ENCODE assay signal across 5 cellular contexts in genomic region chr5:55105976-55106375, GRCh38. TPM values are rescaled to one million over a fixed set of nuclear protein-coding genes. Genes with fewer than 3 reads are reported as not detected.
"Had no signal": no experiment of that assay in that cellular context is flagged by ENCODE, and none has a peak within 500 bp of the region (broad histone marks: within the 10 kb centered on the region; RNA-seq: fewer than 3 reads in every experiment).

No MANE protein-coding gene starts in this region.

RNA-seq across cellular contexts. Expression of gene GZMA, which starts 3.5 kb away (rescaled TPM):
- total RNA-seq: K562, MCF 10A, OCI-LY7, PC-3, SK-MEL-5 had no signal

RNA-seq across cellular contexts. Expression of gene GPX8, which starts 54.0 kb away (rescaled TPM):
- total RNA-seq: OCI-LY7 had no signal
